Comparison of ENCODE assay signal across 8 cellular contexts in genomic region chr3:193240850-193241706, GRCh38. TPM values are rescaled to one million over a fixed set of nuclear protein-coding genes. Genes with fewer than 3 reads are reported as not detected.
DNase-seq lines count a peak whose midpoint lies in the region; ATAC-seq and TF ChIP-seq lines count a peak whose summit lies in the region.

TSS of gene PLAAT1 (plus strand) at chr3:193241222. CDS start at chr3:193255651, 14,429 bp downstream.

- peak within 1 kb of the TSS; percentile 51 for H3K4me3 ChIP-seq in kidney epithelial cell (ENCODE audit: low read depth, low read length)

- ATAC-seq in GM18909 (IDR thresholded peaks at IDR 0.05; ENCODE audit: poor library complexity, unreplicated experiment) (peak; percentile 64), GM21717 (IDR thresholded peaks at IDR 0.05; ENCODE audit: unreplicated experiment) (no peak)

- no peaks in the 10 kb centered on the region for H3K27me3 ChIP-seq in kidney epithelial cell (ENCODE audit: control insufficient read depth, insufficient read depth, low read length)

- no peak for TF ChIP-seq CTCF in kidney epithelial cell (IDR thresholded peaks at IDR 0.05; ENCODE audit: insufficient read depth, low read length, poor library complexity, severe bottlenecking)

- no peaks in the 10 kb centered on the region for H3K36me3 ChIP-seq in kidney epithelial cell (ENCODE audit: control insufficient read depth, insufficient read depth, low read length)

- peak; percentile 54 for DNase-seq in Ammon's horn (ENCODE audit: low spot score)
- DNase-seq in HK-2 (ENCODE audit: unreplicated experiment) = peak; percentile 90
- DNase-seq in NOMO-1 treated with DMSO at 0.1 percent for 48 hours (lab: John Stamatoyannopoulos, UW; ENCODE audit: unreplicated experiment) = peak; percentile 84
- peak; percentile 17 for DNase-seq in cerebellar cortex (ENCODE audit: low spot score)
- DNase-seq in kidney epithelial cell (ENCODE audit: low read depth) = peak; percentile 10
- DNase-seq in stimulated activated CD4-positive, alpha-beta T cell treated with anti-CD3 and anti-CD28 coated beads, Interleukin-1b, Interleukin-23, amount 100 ng/mL, for 48 hours = peak; percentile 17

RNA-seq across cellular contexts. Expression of gene PLAAT1, which starts in this region (rescaled TPM):
- 1.3 and 8.4 TPM in 2 replicates for total RNA-seq in kidney epithelial cell

Comparison
In these comparisons a context has a peak if more than half of its experiments do, and no peak if none do; other contexts are left out.
1. DNase-seq: peak in every context shown above with its lines; median percentile 90 in HK-2; 84 in NOMO-1 treated with DMSO at 0.1 percent for 48 hours; 54 in Ammon's horn; 17 in cerebellar cortex; 17 in stimulated activated CD4-positive, alpha-beta T cell treated with anti-CD3 and anti-CD28 coated beads, Interleukin-1b, Interleukin-23, amount 100 ng/mL, for 48 hours; 10 in kidney epithelial cell.